ENCODE assay signal across 13 cellular contexts in the genomic region with DNA sequence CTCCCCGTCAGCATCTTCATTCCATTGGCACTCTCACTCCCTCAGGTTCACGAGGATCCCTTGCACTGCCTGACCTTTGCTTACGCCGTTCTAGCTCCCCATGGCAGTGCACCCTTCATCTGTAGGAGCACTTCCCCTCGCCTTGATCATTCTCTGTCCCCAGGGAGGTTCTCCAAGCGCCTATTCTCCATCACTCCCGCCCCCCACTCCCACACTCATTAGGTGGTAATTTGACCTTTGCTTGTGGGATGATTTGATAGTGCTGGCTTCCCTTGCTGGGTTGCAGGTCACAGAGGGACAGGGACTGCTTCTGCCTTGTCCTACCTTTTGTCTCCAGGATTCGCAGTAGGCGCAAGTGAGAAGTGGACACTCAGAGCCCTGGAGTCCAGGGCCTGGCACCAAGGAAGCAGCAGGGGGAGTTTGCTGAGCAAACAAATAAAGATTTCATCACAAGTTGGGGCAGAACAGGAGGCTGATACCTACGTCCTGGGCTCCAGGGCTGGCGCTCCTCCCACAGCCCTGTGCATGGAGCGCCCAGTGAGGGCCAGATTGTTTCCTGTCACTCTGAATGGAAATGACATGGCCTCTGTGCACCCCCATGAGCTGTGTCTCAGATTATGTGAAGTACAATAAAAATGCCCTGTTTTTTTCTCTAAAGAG.
DNase-seq lines count a peak whose midpoint lies in the region; ATAC-seq and TF ChIP-seq lines count a peak whose summit lies in the region.
"Had no signal": no experiment of that assay in that cellular context is flagged by ENCODE, and none has a peak within 500 bp of the region (broad histone marks: within the 10 kb centered on the region; RNA-seq: fewer than 3 reads in every experiment).

No MANE protein-coding gene starts in this region.

- H2BK15ac ChIP-seq in IMR-90 (ENCODE audit: low read depth, low read length): no peak overlapping the region

- TF ChIP-seq POLR2A in IMR-90 (IDR thresholded peaks at IDR 0.05; ENCODE audit: low read depth, low read length) (no peak), transverse colon (IDR thresholded peaks at IDR 0.05) (no peak)

- no peak overlapping the region for H3K4ac ChIP-seq in IMR-90 (ENCODE audit: low read depth, low read length)

- CTCF ChIA-PET in IMR-90 (lab: Yijun Ruan, JAX): no interaction called here
- CTCF ChIA-PET in activated CD8-positive, alpha-beta T cell treated with anti-CD3 and anti-CD28 coated beads, Interleukin-2, amount 10 ng/mL, durations not matched to agents 7 days and 5 days (lab: Charles Lee): interaction anchor here (0.7 to 2.1 kb wide), 11 partner anchors 10 to 49 kb away, joined by 3 to 8 read pairs (median 3); no protein-coding TSS in a partner anchor
- CTCF ChIA-PET in naive thymus-derived CD4-positive, alpha-beta T cell (lab: Charles Lee): interaction anchor here (0.6 kb wide), 1 partner anchor 17 kb away, joined by 3 read pairs; no protein-coding TSS in a partner anchor

- peaks cover 12% of the 10 kb centered on the region for H3K4me1 ChIP-seq in CD4-positive, CD25-positive, alpha-beta regulatory T cell (ENCODE audit: control insufficient read depth, insufficient read depth, low read length, poor library complexity, severe bottlenecking)
- H3K4me1 ChIP-seq in IMR-90 (ENCODE audit: control insufficient read depth, insufficient read depth, low read length) (no peaks in the 10 kb centered on the region), transverse colon (peaks cover 0 to 6% (median 0%) of the 10 kb centered on the region in 4 donors)
- peaks cover 10 to 29% of the 10 kb centered on the region in 2 donors for H3K4me1 ChIP-seq in naive thymus-derived CD4-positive, alpha-beta T cell (ENCODE audit: control insufficient read depth in 2 of 2, insufficient read depth in 2 of 2, low read length in 2 of 2)

- intact Hi-C loops in IMR-90 (cut with micrococcal nuclease): no loop called here
- intact Hi-C loops in naive thymus-derived CD4-positive, alpha-beta T cell (cut with micrococcal nuclease): no loop called here
- intact Hi-C loops in transverse colon (cut with DNase I; ENCODE audit: low total_unique reads): no loop called here

- H3K4me3 ChIP-seq in CD4-positive, CD25-positive, alpha-beta regulatory T cell (ENCODE audit: low read depth, low read length): no peak overlapping the region
- H3K4me3 ChIP-seq in IMR-90 (ENCODE audit: insufficient read depth, low read depth, low read length) (no peak overlapping the region), transverse colon (no peak overlapping the region)
- H3K4me3 ChIP-seq in naive thymus-derived CD4-positive, alpha-beta T cell (ENCODE audit: low read length): no peak overlapping the region
- H3K4me3 ChIP-seq: dorsolateral prefrontal cortex, left ventricle myocardium inferior, tibial artery had no signal

- H4K91ac ChIP-seq in IMR-90 (ENCODE audit: insufficient read depth, low read depth, low read length): no peak overlapping the region; the same call in 1 of the 2 replicates

- ATAC-seq in CD4-positive, CD25-positive, alpha-beta regulatory T cell (ENCODE audit: low read depth in 2 of 2): peak in 1 of 2 donors; percentile 46
- no peak for ATAC-seq in IMR-90 (ENCODE audit: low read depth)
- ATAC-seq in activated CD8-positive, alpha-beta T cell treated with anti-CD3 and anti-CD28 coated beads, Interleukin-2, amount 10 ng/mL, durations not matched to agents 7 days and 5 days: peak; percentile 47
- peak; percentile 37 for ATAC-seq in naive thymus-derived CD4-positive, alpha-beta T cell
- ATAC-seq: activated CD4-positive, CD25-positive, alpha-beta regulatory T cell treated with anti-CD3 and anti-CD28 coated beads, Interleukin-2, amount 50 U/mL, for 24 hours had no signal

- no peak overlapping the region for H3K4me2 ChIP-seq in IMR-90 (ENCODE audit: low read depth, low read length)

- H2AK9ac ChIP-seq in IMR-90 (replicated peaks; ENCODE audit: low read depth, low read length, poor library complexity): no peak overlapping the region

- H3K56ac ChIP-seq in IMR-90 (ENCODE audit: extremely low read depth, insufficient read depth, low read length): no peak overlapping the region

- 58% methylated on average over 5 of the region's 12 CpGs; no CpG with 5 or more reads in 1 of the 2 experiments for WGBS in IMR-90 (ENCODE audit: extremely low coverage in 2 of 2, insufficient read length in 1 of 2), 2 experiments
- 69 to 84% methylated on average over 8 to 12 of the region's 12 CpGs for WGBS in transverse colon (ENCODE audit: low coverage in 1 of 2), 2 donors

- TF ChIP-seq RAD21 in IMR-90 (IDR thresholded peaks at IDR 0.05; ENCODE audit: low read length): no peak

- H3K36me3 Mint-ChIP-seq in CD4-positive, CD25-positive, alpha-beta regulatory T cell: no peaks in the 10 kb centered on the region
- no peaks in the 10 kb centered on the region for H3K36me3 Mint-ChIP-seq in activated CD8-positive, alpha-beta T cell treated with anti-CD3 and anti-CD28 coated beads, Interleukin-2, amount 10 ng/mL, durations not matched to agents 7 days and 5 days (ENCODE audit: low read depth)
- H3K36me3 Mint-ChIP-seq in naive thymus-derived CD4-positive, alpha-beta T cell: peaks cover 0 to 11% (median 0%) of the 10 kb centered on the region in 5 donors
- H3K36me3 Mint-ChIP-seq: CD4-positive, alpha-beta memory T cell had no signal

- no peaks in the 10 kb centered on the region for H3K27me3 ChIP-seq in CD4-positive, CD25-positive, alpha-beta regulatory T cell (ENCODE audit: control insufficient read depth, insufficient read depth, low read length)
- peaks cover 5% of the 10 kb centered on the region; the same call in 1 of the 2 replicates for H3K27me3 ChIP-seq in IMR-90 (ENCODE audit: control insufficient read depth, insufficient read depth, low read length)
- H3K27me3 ChIP-seq in naive thymus-derived CD4-positive, alpha-beta T cell (ENCODE audit: control insufficient read depth in 2 of 2, insufficient read depth in 2 of 2, low read length in 2 of 2): no peaks in the 10 kb centered on the region
- H3K27me3 ChIP-seq in transverse colon: peaks cover 12% of the 10 kb centered on the region

- no peak for DNase-seq in CD4-positive, CD25-positive, alpha-beta regulatory T cell
- DNase-seq in IMR-90 (no peak), transverse colon (no peak), T-helper 9 cell (no peak), SIG-M5 treated with dmso at 0.1 percent for 504 hours (lab: John Stamatoyannopoulos, UW; ENCODE audit: unreplicated experiment) (no peak)
- DNase-seq in activated CD8-positive, alpha-beta T cell treated with anti-CD3 and anti-CD28 coated beads, Interleukin-2, amount 10 ng/mL, durations not matched to agents 7 days and 5 days: no peak
- DNase-seq in naive thymus-derived CD4-positive, alpha-beta T cell: no peak
- DNase-seq: CD4-positive, alpha-beta memory T cell; dorsolateral prefrontal cortex; hippocampal formation; left ventricle myocardium inferior; tibial artery had no signal

- H3K9ac ChIP-seq in IMR-90 (ENCODE audit: low read depth, low read length): no peak overlapping the region

- H3K18ac ChIP-seq in IMR-90 (ENCODE audit: low read depth, low read length): no peak overlapping the region

- H3K79me1 ChIP-seq in IMR-90 (ENCODE audit: low read depth in 1 of 2, low read length in 2 of 2): no peaks in the 10 kb centered on the region

- no peak overlapping the region for H3K14ac ChIP-seq in IMR-90 (replicated peaks; ENCODE audit: low read depth, low read length)

- no peak overlapping the region for H2BK5ac ChIP-seq in IMR-90 (ENCODE audit: low read depth, low read length, poor library complexity, severe bottlenecking)

- H3K27ac Mint-ChIP-seq in CD4-positive, CD25-positive, alpha-beta regulatory T cell: peak overlapping the region in 2 of 3 donors; percentile 68 to 85
- peak overlapping the region; percentile 60 for H3K27ac Mint-ChIP-seq in activated CD8-positive, alpha-beta T cell treated with anti-CD3 and anti-CD28 coated beads, Interleukin-2, amount 10 ng/mL, durations not matched to agents 7 days and 5 days
- peak overlapping the region; percentile 6 to 78 (median 57) for H3K27ac Mint-ChIP-seq in naive thymus-derived CD4-positive, alpha-beta T cell

- no peaks in the 10 kb centered on the region for H4K20me1 ChIP-seq in IMR-90 (ENCODE audit: insufficient read depth, low read length)

- no peak overlapping the region for H3K23ac ChIP-seq in IMR-90 (ENCODE audit: low read depth, low read length)

- H2BK120ac ChIP-seq in IMR-90 (ENCODE audit: low read depth, low read length): no peak overlapping the region

- H3K9me3 ChIP-seq in CD4-positive, CD25-positive, alpha-beta regulatory T cell (ENCODE audit: control insufficient read depth in 2 of 2, low read length in 2 of 2): no peaks in the 10 kb centered on the region
- H3K9me3 ChIP-seq in IMR-90 (ENCODE audit: control insufficient read depth, insufficient read depth, low read length) (peaks cover 7% of the 10 kb centered on the region), transverse colon (no peaks in the 10 kb centered on the region)
- H3K9me3 ChIP-seq in naive thymus-derived CD4-positive, alpha-beta T cell (ENCODE audit: control insufficient read depth in 2 of 3, low read length in 3 of 3): no peaks in the 10 kb centered on the region
- H3K9me3 ChIP-seq: left ventricle myocardium inferior, tibial artery had no signal

- H3K27ac ChIP-seq in CD4-positive, CD25-positive, alpha-beta regulatory T cell (ENCODE audit: insufficient read depth, low read length, poor library complexity, severe bottlenecking): no peak overlapping the region
- H3K27ac ChIP-seq in IMR-90 (ENCODE audit: insufficient read depth, low read length) (no peak overlapping the region), transverse colon (no peak overlapping the region)
- no peak overlapping the region for H3K27ac ChIP-seq in naive thymus-derived CD4-positive, alpha-beta T cell (ENCODE audit: low read depth, low read length)
- H3K27ac ChIP-seq: dorsolateral prefrontal cortex, left ventricle myocardium inferior, tibial artery had no signal

- H3K9me3 Mint-ChIP-seq in CD4-positive, CD25-positive, alpha-beta regulatory T cell: no peaks in the 10 kb centered on the region
- peaks cover 3% of the 10 kb centered on the region for H3K9me3 Mint-ChIP-seq in activated CD8-positive, alpha-beta T cell treated with anti-CD3 and anti-CD28 coated beads, Interleukin-2, amount 10 ng/mL, durations not matched to agents 7 days and 5 days (ENCODE audit: insufficient read depth)
- H3K9me3 Mint-ChIP-seq in naive thymus-derived CD4-positive, alpha-beta T cell: peaks cover 0 to 2% (median 0%) of the 10 kb centered on the region in 11 donors
- H3K9me3 Mint-ChIP-seq: CD4-positive, alpha-beta memory T cell had no signal

- dilution Hi-C loops in IMR-90 (cut with HindIII; ENCODE audit: low sequenced_read_pairs, unreplicated experiment): no loop called here

- H2AFZ ChIP-seq in IMR-90 (replicated peaks; ENCODE audit: low read length, poor library complexity): no peak overlapping the region

- H3K4me3 Mint-ChIP-seq in CD4-positive, CD25-positive, alpha-beta regulatory T cell: no peak overlapping the region
- no peak overlapping the region for H3K4me3 Mint-ChIP-seq in activated CD8-positive, alpha-beta T cell treated with anti-CD3 and anti-CD28 coated beads, Interleukin-2, amount 10 ng/mL, durations not matched to agents 7 days and 5 days
- H3K4me3 Mint-ChIP-seq in naive thymus-derived CD4-positive, alpha-beta T cell: peak overlapping the region in 2 of 10 donors; percentile 8 to 15
- H3K4me3 Mint-ChIP-seq: CD4-positive, alpha-beta memory T cell had no signal

- no peaks in the 10 kb centered on the region for H3K9me1 ChIP-seq in IMR-90 (ENCODE audit: insufficient read depth, low read length)

- H2AK5ac ChIP-seq in IMR-90 (ENCODE audit: low read depth, low read length): peak overlapping the region; percentile 53; the same call in 1 of the 2 replicates

- in situ Hi-C loops in IMR-90 (cut with MboI; ENCODE audit: low sequenced_read_pairs) (no loop called here), transverse colon (cut with MboI; ENCODE audit: low pct_ligation_motif_present in 1 of 4, low pct_unique_long_range_greater_than_20kb in 1 of 4, low sequenced_read_pairs in 3 of 4) (no loop called here)

- no peak for TF ChIP-seq EP300 in transverse colon (IDR thresholded peaks at IDR 0.05; ENCODE audit: low read depth)

- no peak overlapping the region for H2BK20ac ChIP-seq in IMR-90 (ENCODE audit: low read depth, low read length)

- H4K5ac ChIP-seq in IMR-90 (ENCODE audit: low read depth, low read length): no peak overlapping the region

- no peaks in the 10 kb centered on the region for H3K36me3 ChIP-seq in CD4-positive, CD25-positive, alpha-beta regulatory T cell (ENCODE audit: control insufficient read depth, insufficient read depth, low read length)
- H3K36me3 ChIP-seq in IMR-90 (ENCODE audit: control insufficient read depth, insufficient read depth, low read length) (no peaks in the 10 kb centered on the region), transverse colon (no peaks in the 10 kb centered on the region)
- no peaks in the 10 kb centered on the region for H3K36me3 ChIP-seq in naive thymus-derived CD4-positive, alpha-beta T cell (ENCODE audit: control insufficient read depth in 2 of 3, insufficient read depth in 3 of 3, low read length in 3 of 3)
- H3K36me3 ChIP-seq: left ventricle myocardium inferior, tibial artery had no signal

- POLR2A ChIA-PET in IMR-90 (lab: Charles Lee; ENCODE audit: unreplicated experiment): no interaction called here
- POLR2A ChIA-PET in activated CD8-positive, alpha-beta T cell treated with anti-CD3 and anti-CD28 coated beads, Interleukin-2, amount 10 ng/mL, durations not matched to agents 7 days and 5 days (lab: Charles Lee): interaction anchor here (2.7 kb wide), 1 partner anchor 47 kb away, joined by 12 read pairs; no protein-coding TSS in a partner anchor
- POLR2A ChIA-PET in naive thymus-derived CD4-positive, alpha-beta T cell (lab: Charles Lee): interaction anchor here (1.0 to 9.7 kb wide), 5 partner anchors 9 to 82 kb away, joined by 3 to 95 read pairs (median 3); a partner anchor contains a TSS

- no peak overlapping the region for H4K8ac ChIP-seq in IMR-90 (ENCODE audit: low read depth in 2 of 2, low read length in 2 of 2)

- no peaks in the 10 kb centered on the region for H3K27me3 Mint-ChIP-seq in CD4-positive, CD25-positive, alpha-beta regulatory T cell
- H3K27me3 Mint-ChIP-seq in activated CD8-positive, alpha-beta T cell treated with anti-CD3 and anti-CD28 coated beads, Interleukin-2, amount 10 ng/mL, durations not matched to agents 7 days and 5 days (ENCODE audit: low read depth): no peaks in the 10 kb centered on the region
- H3K27me3 Mint-ChIP-seq in naive thymus-derived CD4-positive, alpha-beta T cell: no peaks in the 10 kb centered on the region
- H3K27me3 Mint-ChIP-seq: CD4-positive, alpha-beta memory T cell had no signal

- BruUV-seq in IMR-90 (replicated peaks; lab: Mats Ljungman, UMichigan): no TSS peak

- H3K4me1 Mint-ChIP-seq in CD4-positive, CD25-positive, alpha-beta regulatory T cell: peaks cover 0 to 43% (median 7%) of the 10 kb centered on the region in 4 donors
- peaks cover 81% of the 10 kb centered on the region for H3K4me1 Mint-ChIP-seq in activated CD8-positive, alpha-beta T cell treated with anti-CD3 and anti-CD28 coated beads, Interleukin-2, amount 10 ng/mL, durations not matched to agents 7 days and 5 days (ENCODE audit: low read depth)
- peaks cover 18 to 53% (median 45%) of the 10 kb centered on the region in 7 donors for H3K4me1 Mint-ChIP-seq in naive thymus-derived CD4-positive, alpha-beta T cell

- TF ChIP-seq CTCF in IMR-90 (conservative IDR thresholded peaks at IDR 0.05; ENCODE audit: low read depth, low read length) (no peak), transverse colon (IDR thresholded peaks at IDR 0.05) (no peak)
